Comparison of ENCODE assay signal across 1 cellular context in genomic region chrX:132488819-132489255, GRCh38.
TF ChIP-seq lines count a peak whose summit lies in the region.

A gene with protein sequence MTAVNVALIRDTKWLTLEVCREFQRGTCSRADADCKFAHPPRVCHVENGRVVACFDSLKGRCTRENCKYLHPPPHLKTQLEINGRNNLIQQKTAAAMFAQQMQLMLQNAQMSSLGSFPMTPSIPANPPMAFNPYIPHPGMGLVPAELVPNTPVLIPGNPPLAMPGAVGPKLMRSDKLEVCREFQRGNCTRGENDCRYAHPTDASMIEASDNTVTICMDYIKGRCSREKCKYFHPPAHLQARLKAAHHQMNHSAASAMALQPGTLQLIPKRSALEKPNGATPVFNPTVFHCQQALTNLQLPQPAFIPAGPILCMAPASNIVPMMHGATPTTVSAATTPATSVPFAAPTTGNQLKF (minus strand): TSS chrX:132489038. CDS start chrX:132439611, 49,427 bp downstream.

TF ChIP-seq in HepG2, 621 proteins besides CTCF, POLR2A, EP300 and RAD21 (continued from another document):
- TF ChIP-seq AFF4 (CRISPR knock-in tag; IDR thresholded peaks at IDR 0.05) (peak; percentile 69), YY1 (IDR thresholded peaks at IDR 0.05; ENCODE audit: insufficient read depth, insufficient replicate concordance, low read depth, low read length) (peak; percentile 51)
